ENCODE assay signal across 8 cellular contexts in genomic region chr5:177071671-177072385, GRCh38. TPM values are rescaled to one million over a fixed set of nuclear protein-coding genes. Genes with fewer than 3 reads are reported as not detected.
DNase-seq lines count a peak whose midpoint lies in the region; ATAC-seq, FAIRE-seq and TF ChIP-seq lines count a peak whose summit lies in the region.

No MANE protein-coding gene starts in this region.

- H3K36me3 ChIP-seq in mesodermal cell (ENCODE audit: control insufficient read depth, insufficient read depth, low read length) = no peaks in the 10 kb centered on the region

- 24 to 42% methylated on average over 4 of the region's 6 CpGs for WGBS in mesodermal cell (ENCODE audit: insufficient coverage in 2 of 2), 2 experiments

- H3K4me3 ChIP-seq in mesodermal cell (ENCODE audit: extremely low read depth, insufficient read depth, low read length, poor library complexity, severe bottlenecking) = no peak overlapping the region

- H3K9me3 ChIP-seq in mesodermal cell (ENCODE audit: control insufficient read depth, low read length) = no peaks in the 10 kb centered on the region

- peak; percentile 49 for ATAC-seq in HG03565 (IDR thresholded peaks at IDR 0.05; ENCODE audit: unreplicated experiment)

- H3K27ac ChIP-seq in mesodermal cell (ENCODE audit: low read depth, low read length, severe bottlenecking) = peak overlapping the region; percentile 57

- FAIRE-seq in A204.1 (lab: Jason Lieb, UNC) = peak; percentile 85

- DNase-seq in GM13977 (ENCODE audit: low spot score) (peak; percentile 75), NCI-H774 (lab: John Stamatoyannopoulos, UW) (peak; percentile 51)
- peak; percentile 64 to 75 for DNase-seq in activated CD4-positive, alpha-beta T cell treated with anti-CD3 and anti-CD28 coated beads, Interleukin-2, amount 50 U/mL, for 48 hours
- DNase-seq in effector CD8-positive, alpha-beta T cell (lab: John Stamatoyannopoulos, UW) = peak; percentile 45
- DNase-seq in stimulated activated CD8-positive, alpha-beta memory T cell treated with anti-CD3 and anti-CD28 coated beads, Interleukin-4, amount 100 ng/mL, for 24 hours (ENCODE audit: low read depth) = peak; percentile 42

- in situ Hi-C loops in GM13977 (cut with MboI; ENCODE audit: low pct_unique_long_range_greater_than_20kb, low sequenced_read_pairs, unreplicated experiment) = no loop called here

- peak; percentile 83 for TF ChIP-seq CTCF in GM13977 (IDR thresholded peaks at IDR 0.05; ENCODE audit: extremely low read depth, insufficient read depth, missing control alignments)

- peaks cover 6% of the 10 kb centered on the region for H3K4me1 ChIP-seq in mesodermal cell (ENCODE audit: control insufficient read depth, insufficient read depth, low read length, poor library complexity, severe bottlenecking)

RNA-seq across cellular contexts. Expression of gene FGFR4, which starts 14.9 kb away (rescaled TPM):
- polyA plus RNA-seq in mesodermal cell (2013, experiment 1 of 2) = 14.2 TPM
- polyA plus RNA-seq in mesodermal cell (2013, experiment 2 of 2) = 12.3 TPM

RNA-seq across cellular contexts. Expression of gene ZNF346, which starts 49.3 kb away (rescaled TPM):
- 18.2 TPM for polyA plus RNA-seq in mesodermal cell (2013, experiment 1 of 2)
- 15.5 TPM for polyA plus RNA-seq in mesodermal cell (2013, experiment 2 of 2)
